ENCODE assay signal across 9 cellular contexts in the genomic region with DNA sequence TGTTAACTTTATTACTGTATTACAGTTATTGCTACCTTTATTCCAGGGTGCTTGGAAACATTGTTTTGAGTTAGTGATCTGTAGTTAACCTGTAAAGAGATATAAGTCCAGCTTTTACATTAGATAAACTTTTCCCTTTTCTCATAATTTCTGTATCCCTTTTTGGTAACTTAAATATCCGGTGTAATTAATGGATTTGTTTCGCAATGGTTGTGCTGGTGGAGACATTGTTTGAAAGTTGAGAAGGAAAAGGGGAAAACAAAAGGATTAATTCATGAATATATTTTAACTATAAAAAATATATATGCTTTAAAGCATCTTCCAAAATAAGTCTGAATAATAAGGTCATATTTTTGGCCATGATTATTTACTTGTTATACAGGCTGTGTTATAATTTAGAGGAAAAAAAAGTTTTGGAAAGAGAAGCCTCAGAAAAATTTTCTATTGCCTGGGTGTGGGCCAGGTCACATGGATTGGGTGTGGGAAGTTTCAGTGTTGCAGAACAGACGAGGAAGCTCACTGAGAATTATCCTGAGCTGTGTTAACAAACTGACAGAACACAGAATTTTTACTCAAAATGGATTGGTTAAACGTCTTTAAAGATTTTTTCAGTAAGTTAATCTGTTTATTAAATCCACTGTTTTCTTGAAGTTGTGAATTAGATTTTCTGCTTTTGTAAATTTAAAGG. TPM values are rescaled to one million over a fixed set of nuclear protein-coding genes. Genes with fewer than 3 reads are reported as not detected.
DNase-seq lines count a peak whose midpoint lies in the region; ATAC-seq, FAIRE-seq and TF ChIP-seq lines count a peak whose summit lies in the region.
"Had no signal": no experiment of that assay in that cellular context is flagged by ENCODE, and none has a peak within 500 bp of the region (broad histone marks: within the 10 kb centered on the region; RNA-seq: fewer than 3 reads in every experiment).

No MANE protein-coding gene starts in this region.

- intact Hi-C loops in activated CD4-positive, alpha-beta memory T cell treated with anti-CD3 and anti-CD28 coated beads for 36 hours (cut with micrococcal nuclease), result loop anchor here (10.0 kb wide), 1 partner anchor 735 kb away; the partner anchor contains the start of gene MSL2

- CTCF ChIA-PET in A549 (lab: Yijun Ruan, JAX), result interaction anchor here (1.5 kb wide), 1 partner anchor 84 kb away, joined by 4 read pairs; no protein-coding TSS in a partner anchor
- CTCF ChIA-PET in activated CD8-positive, alpha-beta memory T cell treated with anti-CD3 and anti-CD28 coated beads, Interleukin-2, amount 10 ng/mL, durations not matched to agents 7 days and 5 days (lab: Charles Lee), result interaction anchor here (1.3 kb wide), 1 partner anchor 69 kb away, joined by 3 read pairs; the partner anchor contains the start of gene NCK1
- CTCF ChIA-PET in activated CD4-positive, alpha-beta memory T cell treated with anti-CD3 and anti-CD28 coated beads for 36 hours (lab: Charles Lee), result interaction anchor here (1.6 kb wide), 1 partner anchor 178 kb away, joined by 4 read pairs; the partner anchor contains the start of gene STAG1

- peaks cover 21% of the 10 kb centered on the region for H3K36me3 ChIP-seq in SJCRH30

- H3K27ac Mint-ChIP-seq in naive B cell, result peak overlapping the region in 5 of 6 donors; percentile 2 to 80 (median 47)
- no peak overlapping the region for H3K27ac Mint-ChIP-seq in activated CD8-positive, alpha-beta memory T cell treated with anti-CD3 and anti-CD28 coated beads, Interleukin-2, amount 10 ng/mL, durations not matched to agents 7 days and 5 days
- H3K27ac Mint-ChIP-seq in activated CD4-positive, alpha-beta memory T cell treated with anti-CD3 and anti-CD28 coated beads for 36 hours, result no peak overlapping the region

- TF ChIP-seq CTCF in A549 (IDR thresholded peaks at IDR 0.05) (no peak), fibroblast of the aortic adventitia (IDR thresholded peaks at IDR 0.05; ENCODE audit: insufficient read depth, low read length) (no peak)

- peaks cover 39 to 51% (median 45%) of the 10 kb centered on the region in 3 donors for H3K4me1 Mint-ChIP-seq in naive B cell
- peaks cover 32% of the 10 kb centered on the region for H3K4me1 Mint-ChIP-seq in activated CD8-positive, alpha-beta memory T cell treated with anti-CD3 and anti-CD28 coated beads, Interleukin-2, amount 10 ng/mL, durations not matched to agents 7 days and 5 days
- peaks cover 54% of the 10 kb centered on the region for H3K4me1 Mint-ChIP-seq in activated CD4-positive, alpha-beta memory T cell treated with anti-CD3 and anti-CD28 coated beads for 36 hours (ENCODE audit: low read depth)

- TF ChIP-seq POLR2A in A549 (IDR thresholded peaks at IDR 0.05; ENCODE audit: low read length), result no peak

- H3K27ac ChIP-seq in A549, result peak overlapping the region; percentile 36 to 75; a peak in 5 of 6 replicates
- H3K27ac ChIP-seq in SJCRH30, result peak overlapping the region; percentile 23

- no peaks in the 10 kb centered on the region for H3K27me3 ChIP-seq in SJCRH30

- TF ChIP-seq EP300 in A549 (IDR thresholded peaks at IDR 0.05), result no peak

- no peak overlapping the region for H3K4me3 Mint-ChIP-seq in naive B cell
- H3K4me3 Mint-ChIP-seq in activated CD8-positive, alpha-beta memory T cell treated with anti-CD3 and anti-CD28 coated beads, Interleukin-2, amount 10 ng/mL, durations not matched to agents 7 days and 5 days, result no peak overlapping the region
- no peak overlapping the region for H3K4me3 Mint-ChIP-seq in activated CD4-positive, alpha-beta memory T cell treated with anti-CD3 and anti-CD28 coated beads for 36 hours

- peak overlapping the region; percentile 76 for H3K4me2 ChIP-seq in A549

- H3K4me3 ChIP-seq in A549, result peak overlapping the region; percentile 30; the same call in 2 of the 3 replicates
- H3K4me3 ChIP-seq in SJCRH30, result no peak overlapping the region
- peak overlapping the region; percentile 32 for H3K4me3 ChIP-seq in fibroblast of the aortic adventitia (ENCODE audit: low read depth, low read length)

- peaks cover 50% of the 10 kb centered on the region for H3K4me1 ChIP-seq in A549
- peaks cover 13% of the 10 kb centered on the region for H3K4me1 ChIP-seq in SJCRH30

- TF ChIP-seq RAD21 in A549 (conservative IDR thresholded peaks at IDR 0.05 in 1 of 2, IDR thresholded peaks at IDR 0.05 in 1 of 2), result no peak

- WGBS in A549 (ENCODE audit: missing lambda C conversion rate), result 13% methylated on average over 4 of the region's 4 CpGs

- DNase-seq in A549 (ENCODE audit: low read depth in 1 of 2, low spot score in 1 of 2) (peak; percentile 8 to 30), SJCRH30 (peak; percentile 7 to 45), fibroblast of the aortic adventitia (ENCODE audit: low read depth) (peak; percentile 68), naive B cell (no peak), NCI-H526 (lab: John Stamatoyannopoulos, UW) (no peak)
- DNase-seq in activated CD8-positive, alpha-beta memory T cell treated with anti-CD3 and anti-CD28 coated beads, Interleukin-2, amount 10 ng/mL, durations not matched to agents 7 days and 5 days, result no peak
- DNase-seq in activated CD4-positive, alpha-beta memory T cell treated with anti-CD3 and anti-CD28 coated beads for 36 hours, result no peak
- DNase-seq: stimulated activated CD8-positive, alpha-beta memory T cell treated with anti-CD3 and anti-CD28 coated beads, Interleukin-4, amount 100 ng/mL, for 48 hours had no signal

- H3K9me3 ChIP-seq in A549, result no peaks in the 10 kb centered on the region
- H3K9me3 ChIP-seq in SJCRH30 (replicated peaks), result no peaks in the 10 kb centered on the region

- POLR2A ChIA-PET in A549 (lab: Yijun Ruan, JAX), result interaction anchor here (0.6 to 1.8 kb wide), 3 partner anchors 32 to 178 kb away, joined by 3 to 7 read pairs (median 5); partner anchors contain the start of genes NCK1 and STAG1
- POLR2A ChIA-PET in activated CD4-positive, alpha-beta memory T cell treated with anti-CD3 and anti-CD28 coated beads for 36 hours (lab: Charles Lee), result no interaction called here

- H3K36me3 Mint-ChIP-seq in naive B cell, result peaks cover 12 to 20% of the 10 kb centered on the region in 2 donors
- H3K36me3 Mint-ChIP-seq in activated CD8-positive, alpha-beta memory T cell treated with anti-CD3 and anti-CD28 coated beads, Interleukin-2, amount 10 ng/mL, durations not matched to agents 7 days and 5 days, result peaks cover 44% of the 10 kb centered on the region
- peaks cover 31% of the 10 kb centered on the region for H3K36me3 Mint-ChIP-seq in activated CD4-positive, alpha-beta memory T cell treated with anti-CD3 and anti-CD28 coated beads for 36 hours

- no peaks in the 10 kb centered on the region for H3K27me3 Mint-ChIP-seq in naive B cell
- H3K27me3 Mint-ChIP-seq in activated CD8-positive, alpha-beta memory T cell treated with anti-CD3 and anti-CD28 coated beads, Interleukin-2, amount 10 ng/mL, durations not matched to agents 7 days and 5 days, result no peaks in the 10 kb centered on the region
- H3K27me3 Mint-ChIP-seq in activated CD4-positive, alpha-beta memory T cell treated with anti-CD3 and anti-CD28 coated beads for 36 hours, result no peaks in the 10 kb centered on the region

- peak in 1 of 2 experiments; percentile 70; a peak in 3 of 6 replicates for ATAC-seq in A549
- no peak for ATAC-seq in naive B cell (ENCODE audit: low read depth in 2 of 2)
- no peak for ATAC-seq in activated CD8-positive, alpha-beta memory T cell treated with anti-CD3 and anti-CD28 coated beads, Interleukin-2, amount 10 ng/mL, durations not matched to agents 7 days and 5 days
- ATAC-seq in GM18858 (IDR thresholded peaks at IDR 0.05; ENCODE audit: unreplicated experiment), result no peak

- no peaks in the 10 kb centered on the region for H3K9me3 Mint-ChIP-seq in naive B cell
- H3K9me3 Mint-ChIP-seq in activated CD8-positive, alpha-beta memory T cell treated with anti-CD3 and anti-CD28 coated beads, Interleukin-2, amount 10 ng/mL, durations not matched to agents 7 days and 5 days (ENCODE audit: low read depth), result no peaks in the 10 kb centered on the region
- H3K9me3 Mint-ChIP-seq in activated CD4-positive, alpha-beta memory T cell treated with anti-CD3 and anti-CD28 coated beads for 36 hours, result no peaks in the 10 kb centered on the region

- FAIRE-seq in A549 (lab: Jason Lieb, UNC), result no peak

TF ChIP-seq in A549, 52 proteins besides CTCF, POLR2A, EP300 and RAD21:
- no peak for TF ChIP-seq HES2 (IDR thresholded peaks at IDR 0.05)
- TF ChIP-seq CEBPB (IDR thresholded peaks at IDR 0.05), result peak; percentile 25 to 44; a peak in 1 of 4 replicates
- TF ChIP-seq BHLHE40 (IDR thresholded peaks at IDR 0.05; ENCODE audit: low read depth, low read length), result no peak

RNA-seq across cellular contexts. Expression of gene IL20RB, which starts 27.7 kb away (rescaled TPM):
- polyA plus RNA-seq in A549 (2011; rRNA removed), result 6.9 and 7.3 TPM in 2 replicates
- polyA plus RNA-seq in A549 (2012; cell fraction: cytosol; rRNA removed), result 0.58 and 0.63 TPM in 2 replicates
- polyA plus RNA-seq in A549 (2012; cell fraction: nucleus; rRNA removed), result 1.3 and 2.1 TPM in 2 replicates
- 1.0 to 1.6 TPM (median 1.1 TPM) in 3 replicates for polyA plus RNA-seq in A549 (2017; fragmentation: RNase III; extraction: RNeasy Plus Mini Kit Qiagen cat#74134 plus additional on column Dnase treatment)
- polyA minus RNA-seq in A549 (2011; rRNA and poly(A)+ RNA removed), result 5.3 and 7.5 TPM in 2 replicates
- 1.0 and 1.3 TPM in 2 replicates for total RNA-seq in SJCRH30 (2014; rRNA removed; shearing (Covaris generic))
- total RNA-seq in fibroblast of the aortic adventitia (ENCODE audit: low replicate concordance), result 3.9 and 4.6 TPM in 2 replicates
- under 1 TPM in 1 of 6 donors, not detected in 5; 0.31 TPM for polyA plus RNA-seq in naive B cell (ENCODE audit: low read depth in 6 of 6)
- 1 to 10 TPM; 1.5 to 1.7 TPM for total RNA-seq in activated CD8-positive, alpha-beta memory T cell treated with anti-CD3 and anti-CD28 coated beads, Interleukin-2, amount 10 ng/mL, durations not matched to agents 7 days and 5 days
- under 1 TPM; 0.80 to 0.97 TPM for total RNA-seq in activated CD4-positive, alpha-beta memory T cell treated with anti-CD3 and anti-CD28 coated beads for 36 hours

Comparison
In these comparisons a context has a peak if more than half of its experiments do, and no peak if none do; other contexts are left out.
1. DNase-seq: peak in A549 (2 of 2), SJCRH30 (2 of 2) and fibroblast of the aortic adventitia (single experiment); none in naive B cell (single experiment), activated CD8-positive, alpha-beta memory T cell treated with anti-CD3 and anti-CD28 coated beads, Interleukin-2, amount 10 ng/mL, durations not matched to agents 7 days and 5 days (single experiment), activated CD4-positive, alpha-beta memory T cell treated with anti-CD3 and anti-CD28 coated beads for 36 hours (single experiment) and NCI-H526 (0 of 2).
2. H3K27ac Mint-ChIP-seq: peak in naive B cell (5 of 6); none in activated CD8-positive, alpha-beta memory T cell treated with anti-CD3 and anti-CD28 coated beads, Interleukin-2, amount 10 ng/mL, durations not matched to agents 7 days and 5 days (single experiment) and activated CD4-positive, alpha-beta memory T cell treated with anti-CD3 and anti-CD28 coated beads for 36 hours (single experiment).